ENCODE assay signal across 9 cellular contexts in the genomic region with DNA sequence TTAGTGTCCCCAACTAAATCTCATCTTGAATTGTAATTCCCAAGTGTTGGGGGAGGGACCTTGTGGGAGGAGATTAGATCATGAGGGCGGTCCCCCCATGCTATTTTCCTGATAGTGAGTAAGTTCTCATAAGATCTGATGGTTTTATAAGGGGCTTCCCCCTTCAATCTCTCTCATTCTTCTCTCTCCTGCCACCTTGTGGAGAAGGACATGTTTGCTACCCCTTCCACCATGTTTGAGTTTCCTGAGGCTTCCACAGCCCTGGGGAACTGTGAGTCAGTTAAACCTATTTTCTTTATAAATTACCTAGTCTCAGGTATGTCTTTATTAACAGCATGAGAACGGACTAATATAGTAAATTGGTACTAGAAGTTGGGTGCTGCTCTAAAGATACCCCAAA.
DNase-seq lines count a peak whose midpoint lies in the region; ATAC-seq and TF ChIP-seq lines count a peak whose summit lies in the region.
"Had no signal": no experiment of that assay in that cellular context is flagged by ENCODE, and none has a peak within 500 bp of the region (broad histone marks: within the 10 kb centered on the region; RNA-seq: fewer than 3 reads in every experiment).

No MANE protein-coding gene starts in this region.

- no peak overlapping the region for H3K27ac Mint-ChIP-seq in neural progenitor cell

- peaks cover 2% of the 10 kb centered on the region for H3K36me3 Mint-ChIP-seq in neural progenitor cell

- in situ Hi-C loops in Panc1 (cut with HindIII; ENCODE audit: low pct_unique_long_range_greater_than_20kb, low sequenced_read_pairs), result no loop called here

- no peak overlapping the region for H3K4me2 ChIP-seq in neural progenitor cell

- H3F3A ChIP-seq in neural progenitor cell (ENCODE audit: low read depth), result no peaks in the 10 kb centered on the region

- CTCF ChIA-PET in Panc1 (lab: Charles Lee), result no interaction called here

- ATAC-seq in HG02885 (IDR thresholded peaks at IDR 0.05; ENCODE audit: poor library complexity, unreplicated experiment), result peak; percentile 88
- ATAC-seq in Panc1, result no peak
- ATAC-seq in right lobe of liver, result no peak

- H3K4me1 Mint-ChIP-seq in neural progenitor cell, result no peaks in the 10 kb centered on the region

- no peak overlapping the region for H3K9ac ChIP-seq in neural progenitor cell

- peaks cover 6% of the 10 kb centered on the region for H3K9me3 Mint-ChIP-seq in neural progenitor cell

- DNase-seq in NCI-H2196 (lab: John Stamatoyannopoulos, UW; ENCODE audit: unreplicated experiment) (peak; percentile 4), NCI-H2196 treated with DMSO at 0.1 percent for 48 hours (lab: John Stamatoyannopoulos, UW; ENCODE audit: unreplicated experiment) (no peak), Panc1 (ENCODE audit: low read depth, low spot score) (no peak), neural progenitor cell (ENCODE audit: low spot score) (peak; percentile 41), right lobe of liver (no peak), head of caudate nucleus (no peak), foreskin fibroblast (no peak)
- DNase-seq: SHP77 treated with DMSO at 0.1 percent for 48 hours had no signal

- no TSS peak for BruUV-seq in Panc1 (replicated peaks; lab: Mats Ljungman, UMichigan)

- H3K9me3 ChIP-seq in Panc1 (ENCODE audit: control insufficient read depth, insufficient read depth, low read depth, low read length), result no peaks in the 10 kb centered on the region
- H3K9me3 ChIP-seq in neural progenitor cell (ENCODE audit: low read depth), result no peaks in the 10 kb centered on the region
- no peaks in the 10 kb centered on the region for H3K9me3 ChIP-seq in right lobe of liver

- H3K27ac ChIP-seq in Panc1 (ENCODE audit: low read length) (no peak overlapping the region), neural progenitor cell (no peak overlapping the region), right lobe of liver (no peak overlapping the region)

- H3K4me3 Mint-ChIP-seq in neural progenitor cell, result no peak overlapping the region

- H3K27me3 Mint-ChIP-seq in neural progenitor cell (ENCODE audit: insufficient read depth, low read depth), result no peaks in the 10 kb centered on the region

- no peaks in the 10 kb centered on the region for H4K20me1 ChIP-seq in neural progenitor cell (ENCODE audit: low read depth)

- intact Hi-C loops in Panc1 (cut with micrococcal nuclease; ENCODE audit: unreplicated experiment) (no loop called here), right lobe of liver (cut with DNase I) (no loop called here), head of caudate nucleus (cut with DNase I) (no loop called here)

- peak; percentile 36 for TF ChIP-seq CTCF in Panc1 (IDR thresholded peaks at IDR 0.05)
- peak; percentile 61 for TF ChIP-seq CTCF in neural progenitor cell (IDR thresholded peaks at IDR 0.05)
- peak in 1 of 4 donors; percentile 18 for TF ChIP-seq CTCF in right lobe of liver (IDR thresholded peaks at IDR 0.05)
- no peak for TF ChIP-seq CTCF in foreskin fibroblast (IDR thresholded peaks at IDR 0.05; ENCODE audit: low read depth, low read length)

- H3K4me1 ChIP-seq in Panc1 (ENCODE audit: control insufficient read depth, insufficient read depth, low read length) (no peaks in the 10 kb centered on the region), neural progenitor cell (no peaks in the 10 kb centered on the region), right lobe of liver (no peaks in the 10 kb centered on the region)

- no peaks in the 10 kb centered on the region for H3K79me2 ChIP-seq in neural progenitor cell (ENCODE audit: low read depth)

- no peak for TF ChIP-seq POLR2A in right lobe of liver (IDR thresholded peaks at IDR 0.05)

- H3K27me3 ChIP-seq in Panc1 (ENCODE audit: control insufficient read depth, insufficient read depth, low read length) (no peaks in the 10 kb centered on the region), neural progenitor cell (no peaks in the 10 kb centered on the region), right lobe of liver (no peaks in the 10 kb centered on the region)

- H3K36me3 ChIP-seq in Panc1 (ENCODE audit: control insufficient read depth, insufficient read depth, low read length) (no peaks in the 10 kb centered on the region), neural progenitor cell (no peaks in the 10 kb centered on the region), right lobe of liver (no peaks in the 10 kb centered on the region)

- H3K4me3 ChIP-seq in Panc1 (ENCODE audit: low read depth in 2 of 2, low read length in 2 of 2), result no peak overlapping the region
- H3K4me3 ChIP-seq in neural progenitor cell, result no peak overlapping the region
- no peak overlapping the region for H3K4me3 ChIP-seq in right lobe of liver
- H3K4me3 ChIP-seq in foreskin fibroblast (ENCODE audit: low read depth in 1 of 2, low read length in 2 of 2), result no peak overlapping the region

- no peak overlapping the region for H2AFZ ChIP-seq in neural progenitor cell (replicated peaks)

- POLR2A ChIA-PET in Panc1 (lab: Charles Lee), result no interaction called here

- 9% methylated on average over 2 of the region's 2 CpGs for WGBS in right lobe of liver (ENCODE audit: insufficient coverage, low coverage, low lambda C conversion rate, missing lambda C conversion rate)

Comparison
In these comparisons a context has a peak if more than half of its experiments do, and no peak if none do; other contexts are left out.
1. DNase-seq: peak in NCI-H2196 (single experiment) and neural progenitor cell (single experiment); none in NCI-H2196 treated with DMSO at 0.1 percent for 48 hours (single experiment), Panc1 (single experiment), right lobe of liver (0 of 3), head of caudate nucleus (0 of 42) and foreskin fibroblast (0 of 2).